In the genomic region with DNA sequence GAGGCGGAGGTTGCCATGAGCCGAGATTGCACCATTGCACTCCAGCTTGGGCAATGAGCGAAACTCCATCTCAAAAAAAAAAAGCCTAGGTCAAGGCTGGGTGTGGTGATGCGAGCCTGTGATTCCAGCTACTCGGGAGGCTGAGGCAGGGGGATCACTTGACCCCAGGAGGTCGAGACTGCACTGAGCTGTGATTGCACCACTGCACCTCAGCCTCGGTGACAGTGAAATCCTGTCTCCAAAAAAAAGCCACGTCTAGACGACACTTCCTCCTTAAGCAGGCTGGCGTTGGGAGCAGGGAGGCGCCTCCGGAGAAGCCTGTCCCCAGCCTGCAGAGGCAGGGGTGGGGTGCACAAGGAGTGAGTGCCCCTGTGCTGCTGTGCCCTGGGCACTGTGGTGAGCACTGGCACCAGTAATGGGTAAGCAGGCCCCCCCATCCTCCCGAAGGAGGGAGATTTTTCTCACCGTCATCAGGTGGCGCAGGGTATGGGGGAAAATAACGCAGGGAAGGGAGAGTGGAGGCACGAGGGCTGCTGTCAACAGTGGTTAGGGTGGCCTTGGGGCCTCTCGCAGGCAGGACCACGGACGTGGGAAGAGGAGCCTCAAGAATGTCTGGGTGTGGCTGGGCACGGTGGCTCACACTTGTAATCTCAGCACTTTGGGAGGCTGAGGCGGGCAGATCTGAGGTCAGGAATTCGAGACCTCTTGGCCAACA, we compare ENCODE assay signal across 6 cellular contexts. TPM values are rescaled to one million over a fixed set of nuclear protein-coding genes. Genes with fewer than 3 reads are reported as not detected.
DNase-seq lines count a peak whose midpoint lies in the region; TF ChIP-seq lines count a peak whose summit lies in the region.

No MANE protein-coding gene starts in this region.

- DNase-seq in A673 (ENCODE audit: low spot score) (no peak), NCI-H748 (lab: John Stamatoyannopoulos, UW; ENCODE audit: unreplicated experiment) (no peak), AG08395 (ENCODE audit: low spot score) (no peak), NCI-H2029 (lab: John Stamatoyannopoulos, UW) (no peak)

- BruUV-seq in A673 (replicated peaks; lab: Mats Ljungman, UMichigan), result no TSS peak

- H3K27me3 ChIP-seq in A673 (replicated peaks; ENCODE audit: insufficient read depth, low read depth, low read length, poor library complexity), result no peaks in the 10 kb centered on the region
- H3K27me3 ChIP-seq in OCI-LY3 (ENCODE audit: low read depth, low read length), result no peaks in the 10 kb centered on the region
- H3K27me3 ChIP-seq in duodenal mucosa (ENCODE audit: control insufficient read depth in 1 of 2, insufficient read depth in 2 of 2, low read length in 2 of 2), result no peaks in the 10 kb centered on the region

- peak overlapping the region; percentile 46 for H3K4me2 ChIP-seq in OCI-LY3 (ENCODE audit: low read length)

- H4K20me1 ChIP-seq in OCI-LY3 (ENCODE audit: insufficient read depth, low read length), result no peaks in the 10 kb centered on the region; the same call in 1 of the 2 replicates

- H3K4me1 ChIP-seq in A673 (ENCODE audit: insufficient read depth, low read length, poor library complexity, severe bottlenecking) (peaks cover 17% of the 10 kb centered on the region), OCI-LY3 (ENCODE audit: low read length) (peaks cover 32% of the 10 kb centered on the region), duodenal mucosa (ENCODE audit: control insufficient read depth in 1 of 2, insufficient read depth in 2 of 2, low read length in 2 of 2) (peaks cover 11 to 24% of the 10 kb centered on the region in 2 donors)

- H2AFZ ChIP-seq in OCI-LY3 (ENCODE audit: low read depth, low read length), result no peak overlapping the region

- peaks cover 77% of the 10 kb centered on the region for H3K36me3 ChIP-seq in A673 (ENCODE audit: insufficient read depth, low read length, poor library complexity, severe bottlenecking)
- H3K36me3 ChIP-seq in OCI-LY3 (replicated peaks; ENCODE audit: low read depth, low read length), result peaks cover 65% of the 10 kb centered on the region
- peaks cover 30 to 70% of the 10 kb centered on the region in 2 donors for H3K36me3 ChIP-seq in duodenal mucosa (ENCODE audit: control insufficient read depth in 1 of 2, insufficient read depth in 2 of 2, low read length in 2 of 2)

- no peak overlapping the region for H3K4me3 ChIP-seq in A673 (ENCODE audit: low read depth, low read length, poor library complexity, severe bottlenecking)
- no peak overlapping the region for H3K4me3 ChIP-seq in OCI-LY3 (ENCODE audit: low read length)
- peak overlapping the region; percentile 32 to 35 for H3K4me3 ChIP-seq in duodenal mucosa (ENCODE audit: low read depth in 1 of 2, low read length in 2 of 2)

- peaks cover 24% of the 10 kb centered on the region for H3K79me2 ChIP-seq in OCI-LY3 (ENCODE audit: low read length)

- H3K27ac ChIP-seq in A673 (ENCODE audit: low read depth, low read length, poor library complexity, severe bottlenecking) (peak overlapping the region; percentile 30), OCI-LY3 (ENCODE audit: low read length) (peak overlapping the region; percentile 70), duodenal mucosa (ENCODE audit: low read depth, low read length) (no peak overlapping the region)

- CTCF ChIA-PET in A673 (lab: Charles Lee), result interaction anchor here (0.7 kb wide), 1 partner anchor 429 kb away, joined by 5 read pairs; no protein-coding TSS in a partner anchor

- TF ChIP-seq CTCF in A673 (conservative IDR thresholded peaks at IDR 0.05; ENCODE audit: low read depth, low read length) (no peak), OCI-LY3 (IDR thresholded peaks at IDR 0.05; ENCODE audit: low read depth, low read length) (no peak)

- POLR2A ChIA-PET in A673 (lab: Charles Lee; ENCODE audit: low non-redundant PET), result no interaction called here

- H3K9ac ChIP-seq in OCI-LY3 (ENCODE audit: low read length) (no peak overlapping the region), duodenal mucosa (ENCODE audit: low read depth in 1 of 2, low read length in 2 of 2) (no peak overlapping the region)

- intact Hi-C loops in A673 (cut with micrococcal nuclease; ENCODE audit: unreplicated experiment), result loop anchor here (5.0 kb wide), 1 partner anchor 180 kb away; no protein-coding TSS in a partner anchor

- H3K9me3 ChIP-seq in A673 (ENCODE audit: low read depth, low read length, poor library complexity, severe bottlenecking) (no peaks in the 10 kb centered on the region), OCI-LY3 (ENCODE audit: insufficient read depth, low read length) (no peaks in the 10 kb centered on the region), duodenal mucosa (ENCODE audit: control insufficient read depth in 1 of 2, low read length in 2 of 2) (no peaks in the 10 kb centered on the region)

RNA-seq across cellular contexts. Expression of gene P2RY11, which starts 0.7 kb away (rescaled TPM):
- total RNA-seq in A673 (2021), result 32.2 and 39.4 TPM in 2 replicates

RNA-seq across cellular contexts. Expression of gene PPAN, which starts 6.0 kb away (rescaled TPM):
- total RNA-seq in A673 (2021), result 116 and 132 TPM in 2 replicates

RNA-seq across cellular contexts. Expression of gene EIF3G, which starts 7.5 kb away (rescaled TPM):
- total RNA-seq in A673 (2021), result 260 and 266 TPM in 2 replicates

RNA-seq across cellular contexts. Expression of gene ANGPTL6, which starts 9.7 kb away (rescaled TPM):
- total RNA-seq in A673 (2021), result not detected in 2 replicates

RNA-seq across cellular contexts. Expression of gene SHFL, which starts 26.1 kb away (rescaled TPM):
- 15.2 and 17.3 TPM in 2 replicates for total RNA-seq in A673 (2021)

Comparison
In these comparisons a context has a peak if more than half of its experiments do, and no peak if none do; other contexts are left out.
1. H3K4me3 ChIP-seq: peak in duodenal mucosa (2 of 2); none in A673 (single experiment) and OCI-LY3 (single experiment).